1 cellular context compared by ENCODE assay signal in genomic region chr3:36991923-36992805, GRCh38.
A peak's percentile ranks its signal among the peaks of the same experiment; 100 is the strongest.
TF ChIP-seq lines count a peak whose summit lies in the region.

No MANE protein-coding gene starts in this region.

TF ChIP-seq in K562, 482 proteins besides CTCF, POLR2A, EP300 and RAD21 (continued from another document and continues in another):
- no peak for TF ChIP-seq HCFC1 (IDR thresholded peaks at IDR 0.05; ENCODE audit: low read depth, low read length)
- TF ChIP-seq EGR1 (conservative IDR thresholded peaks at IDR 0.05) = no peak
- TF ChIP-seq COPS2 (conservative IDR thresholded peaks at IDR 0.05) = no peak
- no peak for TF ChIP-seq L3MBTL2 (IDR thresholded peaks at IDR 0.05)
- TF ChIP-seq SAP30 (IDR thresholded peaks at IDR 0.05; ENCODE audit: borderline replicate concordance, insufficient read depth, low read depth, low read length, poor library complexity, severe bottlenecking) = peak; percentile 30
- TF ChIP-seq CCAR2 (IDR thresholded peaks at IDR 0.05; ENCODE audit: low read depth, low read length) = no peak
- TF ChIP-seq, protein P1, sequence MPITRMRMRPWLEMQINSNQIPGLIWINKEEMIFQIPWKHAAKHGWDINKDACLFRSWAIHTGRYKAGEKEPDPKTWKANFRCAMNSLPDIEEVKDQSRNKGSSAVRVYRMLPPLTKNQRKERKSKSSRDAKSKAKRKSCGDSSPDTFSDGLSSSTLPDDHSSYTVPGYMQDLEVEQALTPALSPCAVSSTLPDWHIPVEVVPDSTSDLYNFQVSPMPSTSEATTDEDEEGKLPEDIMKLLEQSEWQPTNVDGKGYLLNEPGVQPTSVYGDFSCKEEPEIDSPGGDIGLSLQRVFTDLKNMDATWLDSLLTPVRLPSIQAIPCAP (CRISPR knock-in tag; IDR thresholded peaks at IDR 0.05; ENCODE audit: borderline replicate concordance) = no peak
- no peak for TF ChIP-seq E2F3 (CRISPR knock-in tag; IDR thresholded peaks at IDR 0.05)
- TF ChIP-seq HNRNPL (IDR thresholded peaks at IDR 0.05; ENCODE audit: low read depth, low read length) = no peak
- TF ChIP-seq TEAD2 (tag; IDR thresholded peaks at IDR 0.05) = peak; percentile 37; the same call in 1 of the 2 replicates
- TF ChIP-seq KLF10 (CRISPR knock-in tag; IDR thresholded peaks at IDR 0.05) = no peak
- peak in 1 of 2 experiments; percentile 36; a peak in 1 of 4 replicates for TF ChIP-seq MLLT1 (IDR thresholded peaks at IDR 0.05)
- TF ChIP-seq NFXL1 (CRISPR knock-in tag; IDR thresholded peaks at IDR 0.05) = no peak
- 0 out of 2 replicates have a peak, but pooled peaks have one; percentile 88 for TF ChIP-seq BRD4 (IDR thresholded peaks at IDR 0.05)
- no peak for TF ChIP-seq ZNF121 (CRISPR knock-in tag; conservative IDR thresholded peaks at IDR 0.05)
- TF ChIP-seq NR3C1 (CRISPR knock-in tag; IDR thresholded peaks at IDR 0.05) = no peak
- TF ChIP-seq CBFA2T2 (conservative IDR thresholded peaks at IDR 0.05) = no peak
- no peak for TF ChIP-seq HDAC2 (IDR thresholded peaks at IDR 0.05)
- TF ChIP-seq NFIX (CRISPR knock-in tag; IDR thresholded peaks at IDR 0.05; ENCODE audit: low read depth) = no peak
- TF ChIP-seq ZNF224 (CRISPR knock-in tag; IDR thresholded peaks at IDR 0.05) = no peak
- TF ChIP-seq, protein P2, sequence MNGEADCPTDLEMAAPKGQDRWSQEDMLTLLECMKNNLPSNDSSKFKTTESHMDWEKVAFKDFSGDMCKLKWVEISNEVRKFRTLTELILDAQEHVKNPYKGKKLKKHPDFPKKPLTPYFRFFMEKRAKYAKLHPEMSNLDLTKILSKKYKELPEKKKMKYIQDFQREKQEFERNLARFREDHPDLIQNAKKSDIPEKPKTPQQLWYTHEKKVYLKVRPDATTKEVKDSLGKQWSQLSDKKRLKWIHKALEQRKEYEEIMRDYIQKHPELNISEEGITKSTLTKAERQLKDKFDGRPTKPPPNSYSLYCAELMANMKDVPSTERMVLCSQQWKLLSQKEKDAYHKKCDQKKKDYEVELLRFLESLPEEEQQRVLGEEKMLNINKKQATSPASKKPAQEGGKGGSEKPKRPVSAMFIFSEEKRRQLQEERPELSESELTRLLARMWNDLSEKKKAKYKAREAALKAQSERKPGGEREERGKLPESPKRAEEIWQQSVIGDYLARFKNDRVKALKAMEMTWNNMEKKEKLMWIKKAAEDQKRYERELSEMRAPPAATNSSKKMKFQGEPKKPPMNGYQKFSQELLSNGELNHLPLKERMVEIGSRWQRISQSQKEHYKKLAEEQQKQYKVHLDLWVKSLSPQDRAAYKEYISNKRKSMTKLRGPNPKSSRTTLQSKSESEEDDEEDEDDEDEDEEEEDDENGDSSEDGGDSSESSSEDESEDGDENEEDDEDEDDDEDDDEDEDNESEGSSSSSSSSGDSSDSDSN (IDR thresholded peaks at IDR 0.05; ENCODE audit: borderline replicate concordance in 1 of 2, low read depth in 2 of 2, low read length in 2 of 2) = no peak
- TF ChIP-seq CBFA2T3 (IDR thresholded peaks at IDR 0.05) = peak; percentile 16; the same call in 1 of the 2 replicates
- TF ChIP-seq ELK3 (CRISPR knock-in tag; IDR thresholded peaks at IDR 0.05) = no peak
- peak; percentile 32; the same call in 1 of the 2 replicates for TF ChIP-seq JUND (IDR thresholded peaks at IDR 0.05; ENCODE audit: borderline replicate concordance, low read depth, low read length)
- TF ChIP-seq JUND (tag; IDR thresholded peaks at IDR 0.05; ENCODE audit: borderline replicate concordance, low read depth, low read length) = peak; percentile 27; the same call in 1 of the 3 replicates
- TF ChIP-seq, protein P3, sequence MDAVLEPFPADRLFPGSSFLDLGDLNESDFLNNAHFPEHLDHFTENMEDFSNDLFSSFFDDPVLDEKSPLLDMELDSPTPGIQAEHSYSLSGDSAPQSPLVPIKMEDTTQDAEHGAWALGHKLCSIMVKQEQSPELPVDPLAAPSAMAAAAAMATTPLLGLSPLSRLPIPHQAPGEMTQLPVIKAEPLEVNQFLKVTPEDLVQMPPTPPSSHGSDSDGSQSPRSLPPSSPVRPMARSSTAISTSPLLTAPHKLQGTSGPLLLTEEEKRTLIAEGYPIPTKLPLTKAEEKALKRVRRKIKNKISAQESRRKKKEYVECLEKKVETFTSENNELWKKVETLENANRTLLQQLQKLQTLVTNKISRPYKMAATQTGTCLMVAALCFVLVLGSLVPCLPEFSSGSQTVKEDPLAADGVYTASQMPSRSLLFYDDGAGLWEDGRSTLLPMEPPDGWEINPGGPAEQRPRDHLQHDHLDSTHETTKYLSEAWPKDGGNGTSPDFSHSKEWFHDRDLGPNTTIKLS (IDR thresholded peaks at IDR 0.05; ENCODE audit: borderline replicate concordance, low read depth) = no peak
- no peak for TF ChIP-seq ZNF140 (CRISPR knock-in tag; IDR thresholded peaks at IDR 0.05)
- TF ChIP-seq POLR2B (IDR thresholded peaks at IDR 0.05; ENCODE audit: low read depth, partially characterized antibody) = no peak
- TF ChIP-seq NEUROD1 (IDR thresholded peaks at IDR 0.05; ENCODE audit: borderline replicate concordance, low read depth, low read length, partially characterized antibody) = no peak
- TF ChIP-seq, protein P4, sequence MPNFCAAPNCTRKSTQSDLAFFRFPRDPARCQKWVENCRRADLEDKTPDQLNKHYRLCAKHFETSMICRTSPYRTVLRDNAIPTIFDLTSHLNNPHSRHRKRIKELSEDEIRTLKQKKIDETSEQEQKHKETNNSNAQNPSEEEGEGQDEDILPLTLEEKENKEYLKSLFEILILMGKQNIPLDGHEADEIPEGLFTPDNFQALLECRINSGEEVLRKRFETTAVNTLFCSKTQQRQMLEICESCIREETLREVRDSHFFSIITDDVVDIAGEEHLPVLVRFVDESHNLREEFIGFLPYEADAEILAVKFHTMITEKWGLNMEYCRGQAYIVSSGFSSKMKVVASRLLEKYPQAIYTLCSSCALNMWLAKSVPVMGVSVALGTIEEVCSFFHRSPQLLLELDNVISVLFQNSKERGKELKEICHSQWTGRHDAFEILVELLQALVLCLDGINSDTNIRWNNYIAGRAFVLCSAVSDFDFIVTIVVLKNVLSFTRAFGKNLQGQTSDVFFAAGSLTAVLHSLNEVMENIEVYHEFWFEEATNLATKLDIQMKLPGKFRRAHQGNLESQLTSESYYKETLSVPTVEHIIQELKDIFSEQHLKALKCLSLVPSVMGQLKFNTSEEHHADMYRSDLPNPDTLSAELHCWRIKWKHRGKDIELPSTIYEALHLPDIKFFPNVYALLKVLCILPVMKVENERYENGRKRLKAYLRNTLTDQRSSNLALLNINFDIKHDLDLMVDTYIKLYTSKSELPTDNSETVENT (CRISPR knock-in tag; IDR thresholded peaks at IDR 0.05) = no peak
- no peak for TF ChIP-seq ZNF174 (CRISPR knock-in tag; IDR thresholded peaks at IDR 0.05)
- no peak for TF ChIP-seq PTRF (tag; IDR thresholded peaks at IDR 0.05)
- no peak for TF ChIP-seq RBFOX2 (IDR thresholded peaks at IDR 0.05; ENCODE audit: low read depth, low read length)
- no peak for TF ChIP-seq ZNF77 (CRISPR knock-in tag; IDR thresholded peaks at IDR 0.05)
- no peak for TF ChIP-seq ZNF764 (CRISPR knock-in tag; IDR thresholded peaks at IDR 0.05; ENCODE audit: low read depth)
- no peak for TF ChIP-seq ZNF384 (IDR thresholded peaks at IDR 0.05; ENCODE audit: low read depth, low read length)
- no peak for TF ChIP-seq ZNF444 (CRISPR knock-in tag; IDR thresholded peaks at IDR 0.05)
- TF ChIP-seq SP1 (CRISPR knock-in tag; IDR thresholded peaks at IDR 0.05) = 0 out of 2 replicates have a peak, but pooled peaks have one; percentile 16
- no peak for TF ChIP-seq CXXC5 (CRISPR knock-in tag; IDR thresholded peaks at IDR 0.05)
- TF ChIP-seq ZFX (CRISPR knock-in tag; IDR thresholded peaks at IDR 0.05) = no peak
- TF ChIP-seq, protein P5, sequence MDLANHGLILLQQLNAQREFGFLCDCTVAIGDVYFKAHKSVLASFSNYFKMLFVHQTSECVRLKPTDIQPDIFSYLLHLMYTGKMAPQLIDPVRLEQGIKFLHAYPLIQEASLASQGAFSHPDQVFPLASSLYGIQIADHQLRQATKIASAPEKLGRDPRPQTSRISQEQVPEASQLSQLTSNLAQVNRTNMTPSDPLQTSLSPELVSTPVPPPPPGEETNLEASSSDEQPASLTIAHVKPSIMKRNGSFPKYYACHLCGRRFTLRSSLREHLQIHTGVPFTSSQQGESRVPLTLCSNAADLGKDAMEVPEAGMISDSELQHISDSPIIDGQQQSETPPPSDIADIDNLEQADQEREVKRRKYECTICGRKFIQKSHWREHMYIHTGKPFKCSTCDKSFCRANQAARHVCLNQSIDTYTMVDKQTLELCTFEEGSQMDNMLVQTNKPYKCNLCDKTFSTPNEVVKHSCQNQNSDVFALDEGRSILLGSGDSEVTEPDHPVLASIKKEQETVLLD (IDR thresholded peaks at IDR 0.05) = no peak
- no peak for TF ChIP-seq ZBTB34 (CRISPR knock-in tag; IDR thresholded peaks at IDR 0.05)
- TF ChIP-seq PHB (CRISPR knock-in tag; IDR thresholded peaks at IDR 0.05) = no peak
- 0 out of 2 replicates have a peak, but pooled peaks have one; percentile 28 for TF ChIP-seq MIER1 (IDR thresholded peaks at IDR 0.05; ENCODE audit: low read depth)
- TF ChIP-seq NUFIP1 (IDR thresholded peaks at IDR 0.05; ENCODE audit: partially characterized antibody) = no peak
- 0 out of 2 replicates have a peak, but pooled peaks have one; percentile 7 for TF ChIP-seq STAT5A (IDR thresholded peaks at IDR 0.05; ENCODE audit: borderline replicate concordance, low read length)
